Comparison of ENCODE assay signal across 8 cellular contexts in genomic region chr1:112395261-112395831, GRCh38. TPM values are rescaled to one million over a fixed set of nuclear protein-coding genes. Genes with fewer than 3 reads are reported as not detected.
A peak's percentile ranks its signal among the peaks of the same experiment; 100 is the strongest.
DNase-seq lines count a peak whose midpoint lies in the region; ATAC-seq and TF ChIP-seq lines count a peak whose summit lies in the region.

No MANE protein-coding gene starts in this region.

- DNase-seq in CD8-positive, alpha-beta T cell, result no peak
- DNase-seq in NT2/D1 (ENCODE audit: low read depth, low spot score) (no peak), endodermal cell (peak; percentile 50), NK-92 (lab: John Stamatoyannopoulos, UW; ENCODE audit: unreplicated experiment) (no peak), SKM-1 (lab: John Stamatoyannopoulos, UW; ENCODE audit: unreplicated experiment) (no peak)

- intact Hi-C loops in CD8-positive, alpha-beta T cell (cut with DNase I, micrococcal nuclease), result loop anchor here (5.0 to 10.0 kb wide), 3 partner anchors 562 to 999 kb away; partner anchors contain the start of genes LRIG2 (in 2 of the 2), MAGI3 (in 1 of the 2) and SLC16A1 (in 1 of the 2)

- H3K4me1 Mint-ChIP-seq in CD8-positive, alpha-beta T cell (ENCODE audit: low read depth), result peaks cover 19% of the 10 kb centered on the region
- peaks cover 34% of the 10 kb centered on the region for H3K4me1 Mint-ChIP-seq in endodermal cell

- 21 to 24% methylated on average over 3 to 6 of the region's 6 CpGs for WGBS in endodermal cell (ENCODE audit: insufficient coverage in 1 of 2, insufficient read length in 1 of 2), 2 experiments

- no peak for TF ChIP-seq CTCF in CD8-positive, alpha-beta T cell (IDR thresholded peaks at IDR 0.05)
- TF ChIP-seq CTCF in endodermal cell (conservative IDR thresholded peaks at IDR 0.05) (no peak), neutrophil (IDR thresholded peaks at IDR 0.05) (no peak)

- no peak overlapping the region for H3K27ac ChIP-seq in CD8-positive, alpha-beta T cell (ENCODE audit: low read depth, low read length)
- peak overlapping the region; percentile 86 for H3K27ac ChIP-seq in endodermal cell (ENCODE audit: low read depth, low read length)
- H3K27ac ChIP-seq in neutrophil, result no peak overlapping the region

- H3K4me3 ChIP-seq in CD8-positive, alpha-beta T cell (ENCODE audit: low read depth, low read length), result peak overlapping the region; percentile 89
- H3K4me3 ChIP-seq in NT2/D1 (ENCODE audit: insufficient read length, low read depth) (peak overlapping the region; percentile 98), endodermal cell (ENCODE audit: low read length) (peak overlapping the region; percentile 97), neutrophil (ENCODE audit: low read depth in 1 of 2, low read length in 1 of 2) (peak overlapping the region; percentile 72 to 74)

- H3K36me3 Mint-ChIP-seq in CD8-positive, alpha-beta T cell, result no peaks in the 10 kb centered on the region
- no peaks in the 10 kb centered on the region for H3K36me3 Mint-ChIP-seq in endodermal cell (ENCODE audit: low read depth)

- ATAC-seq in CD8-positive, alpha-beta T cell, result no peak
- ATAC-seq in GM21381 (IDR thresholded peaks at IDR 0.05; ENCODE audit: unreplicated experiment), result no peak
- no peak for ATAC-seq in GM21526 (IDR thresholded peaks at IDR 0.05; ENCODE audit: low FRiP score, unreplicated experiment)

- no peak overlapping the region for H3K27ac Mint-ChIP-seq in CD8-positive, alpha-beta T cell
- H3K27ac Mint-ChIP-seq in endodermal cell, result peak overlapping the region; percentile 99

- H3K36me3 ChIP-seq in CD8-positive, alpha-beta T cell (ENCODE audit: insufficient read depth, low read length), result no peaks in the 10 kb centered on the region
- H3K36me3 ChIP-seq in NT2/D1 (ENCODE audit: insufficient read depth, insufficient read length, low read length), result no peaks in the 10 kb centered on the region
- no peaks in the 10 kb centered on the region for H3K36me3 ChIP-seq in endodermal cell (ENCODE audit: control insufficient read depth, insufficient read depth, low read length)
- H3K36me3 ChIP-seq in neutrophil, result no peaks in the 10 kb centered on the region

- no peaks in the 10 kb centered on the region for H3K9me3 ChIP-seq in CD8-positive, alpha-beta T cell (ENCODE audit: low read length)
- no peaks in the 10 kb centered on the region for H3K9me3 ChIP-seq in NT2/D1 (ENCODE audit: insufficient read depth, low read length)
- H3K9me3 ChIP-seq in endodermal cell (ENCODE audit: control insufficient read depth, low read length), result no peaks in the 10 kb centered on the region
- no peaks in the 10 kb centered on the region for H3K9me3 ChIP-seq in neutrophil

- peak overlapping the region; percentile 93 for H3K9ac ChIP-seq in NT2/D1 (ENCODE audit: insufficient read length, low read depth)
- peak overlapping the region; percentile 92 for H3K9ac ChIP-seq in endodermal cell (ENCODE audit: extremely low read depth, low read length, poor library complexity, severe bottlenecking)

- peaks cover 3% of the 10 kb centered on the region for H3K27me3 ChIP-seq in CD8-positive, alpha-beta T cell (ENCODE audit: insufficient read depth, low read length)
- H3K27me3 ChIP-seq in NT2/D1 (ENCODE audit: insufficient read depth, insufficient read length), result no peaks in the 10 kb centered on the region
- no peaks in the 10 kb centered on the region for H3K27me3 ChIP-seq in endodermal cell (ENCODE audit: control insufficient read depth, insufficient read depth, low read length, poor library complexity, severe bottlenecking)
- peaks cover 50% of the 10 kb centered on the region for H3K27me3 ChIP-seq in neutrophil

- peak overlapping the region; percentile 83 for H3K4me3 Mint-ChIP-seq in CD8-positive, alpha-beta T cell
- H3K4me3 Mint-ChIP-seq in endodermal cell, result peak overlapping the region; percentile 99

- H3K9me3 Mint-ChIP-seq in CD8-positive, alpha-beta T cell, result no peaks in the 10 kb centered on the region
- H3K9me3 Mint-ChIP-seq in endodermal cell, result no peaks in the 10 kb centered on the region

- H3K4me1 ChIP-seq in CD8-positive, alpha-beta T cell (ENCODE audit: insufficient read depth, low read length), result peaks cover 16% of the 10 kb centered on the region
- H3K4me1 ChIP-seq in NT2/D1 (ENCODE audit: insufficient read depth, insufficient read length), result peaks cover 9% of the 10 kb centered on the region
- H3K4me1 ChIP-seq in endodermal cell (ENCODE audit: control insufficient read depth, insufficient read depth, low read length), result peaks cover 5% of the 10 kb centered on the region
- peaks cover 16 to 25% of the 10 kb centered on the region in 2 experiments for H3K4me1 ChIP-seq in neutrophil (ENCODE audit: control insufficient read depth in 1 of 2, insufficient read depth in 1 of 2, low read depth in 1 of 2, low read length in 1 of 2)

- POLR2A ChIA-PET in CD8-positive, alpha-beta T cell (lab: Charles Lee), result interaction anchor here (1.4 kb wide), 1 partner anchor 320 kb away, joined by 3 read pairs; the partner anchor contains the start of gene PPM1J

- CTCF ChIA-PET in CD8-positive, alpha-beta T cell (lab: Charles Lee), result interaction anchor here (1.1 to 2.9 kb wide), 2 partner anchors 71 to 278 kb away, joined by 4 to 16 read pairs; no protein-coding TSS in a partner anchor

- peaks cover 26% of the 10 kb centered on the region for H3K27me3 Mint-ChIP-seq in CD8-positive, alpha-beta T cell (ENCODE audit: low read depth)
- H3K27me3 Mint-ChIP-seq in endodermal cell (ENCODE audit: insufficient read depth), result peaks cover 6% of the 10 kb centered on the region

RNA-seq across cellular contexts. Expression of gene CTTNBP2NL, which starts 0.7 kb away (rescaled TPM):
- total RNA-seq in CD8-positive, alpha-beta T cell, result not detected
- 10 to 100 TPM; 36.0 to 41.5 TPM for total RNA-seq in endodermal cell
- 22.2 TPM for polyA plus RNA-seq in endodermal cell (2013, experiment 1 of 2)
- polyA plus RNA-seq in endodermal cell (2013, experiment 2 of 2), result 22.9 TPM

Comparison
In these comparisons a context has a peak if more than half of its experiments do, and no peak if none do; other contexts are left out.
1. RNA of gene CTTNBP2NL, which starts 0.7 kb away (total RNA-seq): 36.0 to 41.5 TPM in endodermal cell; not detected in CD8-positive, alpha-beta T cell; every median in the first group is over 10 times any median in the second.
2. Peak in every context shown above with its lines, with median percentiles within 50 percentile points of each other: H3K4me3 ChIP-seq.